24 cellular contexts compared by ENCODE assay signal in the genomic region with DNA sequence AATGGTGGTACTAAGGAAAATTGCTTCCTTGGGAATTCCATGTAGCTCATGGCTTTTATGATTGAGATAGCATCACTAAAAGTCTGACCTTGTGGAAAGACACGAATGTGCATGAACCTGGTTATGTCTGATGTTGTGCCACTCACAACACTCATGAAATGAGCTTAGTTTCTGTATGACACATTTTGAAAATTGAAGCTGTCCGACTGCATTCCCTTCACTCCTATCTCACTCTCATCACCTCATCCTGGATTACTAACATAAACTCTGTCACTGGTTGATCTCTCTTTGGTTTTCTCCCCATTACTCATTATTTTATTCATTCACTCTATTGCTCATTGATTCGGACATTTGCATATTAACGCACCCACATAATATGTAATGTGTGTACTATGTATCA.
"Had no signal": no experiment of that assay in that cellular context is flagged by ENCODE, and none has a peak within 500 bp of the region (broad histone marks: within the 10 kb centered on the region; RNA-seq: fewer than 3 reads in every experiment).

No MANE protein-coding gene starts in this region.

- H3K4me3 ChIP-seq: neural progenitor cell, ovary, psoas muscle, right lobe of liver, sigmoid colon, stomach, thoracic aorta, thyroid gland, tibial nerve, upper lobe of left lung, vagina had no signal

- H3K27ac ChIP-seq: neural progenitor cell, ovary, parathyroid adenoma, psoas muscle, right lobe of liver, sigmoid colon, stomach, thoracic aorta, thyroid gland, tibial nerve, upper lobe of left lung, vagina had no signal

- H3K27me3 ChIP-seq: neural progenitor cell, ovary, right lobe of liver, thyroid gland, tibial nerve, upper lobe of left lung, vagina had no signal

- H3K9ac ChIP-seq: neural progenitor cell, parathyroid adenoma had no signal

- H3K79me2 ChIP-seq: parathyroid adenoma had no signal

- H3K36me3 ChIP-seq: neural progenitor cell, ovary, right lobe of liver, sigmoid colon, stomach, thoracic aorta, thyroid gland, tibial nerve, upper lobe of left lung, vagina had no signal

- DNase-seq: natural killer cell; occipital lobe; ovary; posterior cingulate gyrus; psoas muscle; right cardiac atrium; right lobe of liver; sigmoid colon; small intestine; stimulated activated CD4-positive, alpha-beta T cell treated with anti-CD3 and anti-CD28 coated beads, Interleukin-15, amount 100 ng/mL, for 24 hours; stimulated activated CD4-positive, alpha-beta T cell treated with anti-CD3 and anti-CD28 coated beads, Interleukin-2, amount 100 ng/mL, for 24 hours; stimulated activated CD4-positive, alpha-beta T cell treated with anti-CD3 and anti-CD28 coated beads, Interleukin-2, amount 100 ng/mL, for 48 hours; stimulated activated CD4-positive, alpha-beta T cell treated with anti-CD3 and anti-CD28 coated beads, Interleukin-4, amount 100 ng/mL, for 24 hours; stimulated activated naive B cell treated with anti-CD40 and anti-IgM and Interleukin-4, amounts not matched to agents 10 μg/mL and 1 μg/mL and 100 μg/mL, for 72 hours; stimulated activated naive CD4-positive, alpha-beta T cell treated with Interleukin-2 at 50 U/mL for 16 hours; stomach; thyroid gland; upper lobe of left lung had no signal

- H3K9me3 ChIP-seq: ovary, right lobe of liver, sigmoid colon, thoracic aorta, thyroid gland, tibial nerve, upper lobe of left lung, vagina had no signal

- ATAC-seq: natural killer cell; psoas muscle; right cardiac atrium; right lobe of liver; stimulated activated effector memory CD8-positive, alpha-beta T cell treated with anti-CD3 and anti-CD28 coated beads, Interleukin-12 subunit alpha, Interleukin-12 subunit beta, amount 100 ng/mL, for 72 hours; stimulated activated naive B cell treated with anti-CD40 and anti-IgM and Interleukin-4, amounts not matched to agents 10 μg/mL and 1 μg/mL and 100 μg/mL, for 72 hours had no signal

- H2AFZ ChIP-seq: neural progenitor cell, parathyroid adenoma had no signal

- H3K4me1 ChIP-seq: neural progenitor cell, parathyroid adenoma, psoas muscle, right lobe of liver, sigmoid colon, stomach, thyroid gland, tibial nerve, upper lobe of left lung, vagina had no signal

- H3K4me2 ChIP-seq: neural progenitor cell had no signal
